In the genomic region with DNA sequence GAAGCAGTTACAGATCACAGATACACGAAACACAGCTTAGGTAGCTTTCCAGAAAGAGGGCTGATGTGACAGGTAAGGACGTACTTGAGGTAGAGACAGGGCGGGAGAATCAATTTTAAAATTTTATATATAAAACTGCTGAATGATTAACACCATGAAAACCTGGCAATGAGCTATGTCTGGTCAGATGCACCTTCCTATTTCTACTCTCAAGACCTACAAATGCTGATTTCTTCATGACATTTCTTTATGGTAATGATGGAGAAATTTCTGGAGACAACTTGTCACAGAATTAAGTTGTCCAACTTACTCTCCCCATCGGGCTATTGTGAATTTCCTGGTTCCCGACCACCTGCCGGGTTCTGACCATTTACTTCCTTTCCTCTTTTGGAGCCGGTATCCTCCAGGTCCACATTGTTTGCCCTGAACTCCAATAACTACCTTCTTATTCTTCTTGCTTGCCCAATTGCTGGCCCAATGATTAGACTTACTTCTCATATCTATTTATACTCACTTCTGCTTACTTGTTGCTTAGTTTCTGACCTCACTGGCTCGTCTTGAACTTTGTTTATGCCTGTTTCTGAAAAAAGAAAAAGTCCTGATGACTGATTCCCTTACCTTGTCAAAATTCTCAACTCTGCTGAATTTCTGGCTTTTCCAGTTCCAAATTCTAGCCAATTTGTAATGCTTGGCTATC, we compare ENCODE assay signal across 11 cellular contexts. TPM values are rescaled to one million over a fixed set of nuclear protein-coding genes. Genes with fewer than 3 reads are reported as not detected.
DNase-seq lines count a peak whose midpoint lies in the region; ATAC-seq and TF ChIP-seq lines count a peak whose summit lies in the region.
"Had no signal": no experiment of that assay in that cellular context is flagged by ENCODE, and none has a peak within 500 bp of the region (broad histone marks: within the 10 kb centered on the region; RNA-seq: fewer than 3 reads in every experiment).

No MANE protein-coding gene starts in this region.

- H3K14ac ChIP-seq in trophoblast cell (ENCODE audit: low read length): no peak overlapping the region

- H2AFZ ChIP-seq in trophoblast cell (ENCODE audit: insufficient read depth, low read length, poor library complexity): no peak overlapping the region

- TF ChIP-seq CTCF in WERI-Rb-1 (IDR thresholded peaks at IDR 0.05; ENCODE audit: low read depth, low read length): no peak

- no peak overlapping the region for H2BK5ac ChIP-seq in trophoblast cell (ENCODE audit: low read depth, low read length, poor library complexity)

- H3K9me3 ChIP-seq in trophoblast cell (ENCODE audit: insufficient read depth, low read depth, low read length): no peaks in the 10 kb centered on the region
- H3K9me3 ChIP-seq in WERI-Rb-1 (ENCODE audit: severe bottlenecking): no peaks in the 10 kb centered on the region
- H3K9me3 ChIP-seq: SJSA1 had no signal

- no peak overlapping the region for H2BK120ac ChIP-seq in trophoblast cell (ENCODE audit: insufficient read depth, low read length, poor library complexity)

- peaks cover 15 to 24% (median 22%) of the 10 kb centered on the region in 3 donors for H3K4me1 Mint-ChIP-seq in IgD-negative memory B cell
- no peaks in the 10 kb centered on the region for H3K4me1 Mint-ChIP-seq in activated CD8-positive, alpha-beta T cell treated with anti-CD3 and anti-CD28 coated beads, Interleukin-2, amount 10 ng/mL, durations not matched to agents 7 days and 5 days (ENCODE audit: low read depth)

- H3K36me3 ChIP-seq in trophoblast cell (ENCODE audit: control insufficient read depth in 1 of 2, insufficient read depth in 2 of 2, low read length in 2 of 2): no peaks in the 10 kb centered on the region
- H3K36me3 ChIP-seq in WERI-Rb-1: no peaks in the 10 kb centered on the region
- H3K36me3 ChIP-seq: left ventricle myocardium inferior, SJSA1 had no signal

- H4K8ac ChIP-seq in trophoblast cell (ENCODE audit: low read depth, low read length): no peak overlapping the region

- DNase-seq in trophoblast cell (peak; percentile 12 to 89), GF-D8 (lab: John Stamatoyannopoulos, UW) (no peak), DMS 273 treated with DMSO at 0.1 percent for 48 hours (lab: John Stamatoyannopoulos, UW) (no peak), WERI-Rb-1 (no peak)
- DNase-seq in activated CD8-positive, alpha-beta T cell treated with anti-CD3 and anti-CD28 coated beads, Interleukin-2, amount 10 ng/mL, durations not matched to agents 7 days and 5 days: no peak
- DNase-seq: activated naive CD4-positive, alpha-beta T cell; left ventricle myocardium inferior had no signal

- H3K27me3 ChIP-seq in trophoblast cell (ENCODE audit: insufficient read depth, low read length): no peaks in the 10 kb centered on the region
- no peaks in the 10 kb centered on the region for H3K27me3 ChIP-seq in WERI-Rb-1 (ENCODE audit: insufficient read depth, low read depth, severe bottlenecking)
- H3K27me3 ChIP-seq: SJSA1 had no signal

- H3K4me3 ChIP-seq in trophoblast cell (ENCODE audit: low read depth, low read length): no peak overlapping the region
- H3K4me3 ChIP-seq in WERI-Rb-1 (ENCODE audit: low read depth, low read length): no peak overlapping the region
- H3K4me3 ChIP-seq: left ventricle myocardium inferior, SJSA1 had no signal

- peak overlapping the region; percentile 76 to 98 (median 89) for H3K27ac Mint-ChIP-seq in IgD-negative memory B cell
- H3K27ac Mint-ChIP-seq in activated CD8-positive, alpha-beta T cell treated with anti-CD3 and anti-CD28 coated beads, Interleukin-2, amount 10 ng/mL, durations not matched to agents 7 days and 5 days: no peak overlapping the region

- no peak overlapping the region for H3K18ac ChIP-seq in trophoblast cell (ENCODE audit: low read length)

- POLR2A ChIA-PET in activated CD8-positive, alpha-beta T cell treated with anti-CD3 and anti-CD28 coated beads, Interleukin-2, amount 10 ng/mL, durations not matched to agents 7 days and 5 days (lab: Charles Lee): no interaction called here

- H3K4ac ChIP-seq in trophoblast cell (ENCODE audit: low read depth, low read length): no peak overlapping the region

- H3K4me2 ChIP-seq in trophoblast cell (ENCODE audit: low read length): no peak overlapping the region

- no peaks in the 10 kb centered on the region for H3K4me1 ChIP-seq in trophoblast cell (ENCODE audit: control insufficient read depth in 1 of 2, insufficient read depth in 2 of 2, low read length in 2 of 2)
- H3K4me1 ChIP-seq: left ventricle myocardium inferior, SJSA1 had no signal

- no peak overlapping the region for H3K23ac ChIP-seq in trophoblast cell (ENCODE audit: low read length)

- peaks cover 14% of the 10 kb centered on the region for H3K36me3 Mint-ChIP-seq in IgD-negative memory B cell
- H3K36me3 Mint-ChIP-seq in activated CD8-positive, alpha-beta T cell treated with anti-CD3 and anti-CD28 coated beads, Interleukin-2, amount 10 ng/mL, durations not matched to agents 7 days and 5 days (ENCODE audit: low read depth): no peaks in the 10 kb centered on the region

- H3K9me3 Mint-ChIP-seq in IgD-negative memory B cell: peaks cover 0 to 14% (median 3%) of the 10 kb centered on the region in 3 donors
- no peaks in the 10 kb centered on the region for H3K9me3 Mint-ChIP-seq in activated CD8-positive, alpha-beta T cell treated with anti-CD3 and anti-CD28 coated beads, Interleukin-2, amount 10 ng/mL, durations not matched to agents 7 days and 5 days (ENCODE audit: insufficient read depth)

- no peak overlapping the region for H2BK12ac ChIP-seq in trophoblast cell (ENCODE audit: low read length)

- no peak overlapping the region for H2AK5ac ChIP-seq in trophoblast cell (ENCODE audit: low read length)

- CTCF ChIA-PET in activated CD8-positive, alpha-beta T cell treated with anti-CD3 and anti-CD28 coated beads, Interleukin-2, amount 10 ng/mL, durations not matched to agents 7 days and 5 days (lab: Charles Lee): no interaction called here

- no peaks in the 10 kb centered on the region for H3K79me2 ChIP-seq in trophoblast cell (ENCODE audit: control insufficient read depth, insufficient read depth, low read length, poor library complexity)

- no CpG with 5 or more reads among the region's 8 CpGs for whole genome bisulfite sequencing in trophoblast cell (ENCODE audit: extremely low coverage, insufficient coverage, insufficient read length)

- H4K12ac ChIP-seq in trophoblast cell (ENCODE audit: low read depth, low read length): no peak overlapping the region

- peak; percentile 89 for ATAC-seq in GM18907 (IDR thresholded peaks at IDR 0.05; ENCODE audit: unreplicated experiment)
- peak; percentile 92 for ATAC-seq in HG02642 (IDR thresholded peaks at IDR 0.05; ENCODE audit: poor library complexity, unreplicated experiment)
- ATAC-seq in activated CD8-positive, alpha-beta T cell treated with anti-CD3 and anti-CD28 coated beads, Interleukin-2, amount 10 ng/mL, durations not matched to agents 7 days and 5 days: no peak

- no peaks in the 10 kb centered on the region for H3K79me1 ChIP-seq in trophoblast cell (ENCODE audit: low read length)

- H3K9ac ChIP-seq in trophoblast cell (ENCODE audit: low read length): no peak overlapping the region

- H3K27ac ChIP-seq in trophoblast cell (ENCODE audit: low read depth, low read length) (no peak overlapping the region), WERI-Rb-1 (no peak overlapping the region)
- H3K27ac ChIP-seq: left ventricle myocardium inferior, SJSA1 had no signal

- no peak overlapping the region for H4K91ac ChIP-seq in trophoblast cell (ENCODE audit: low read depth, low read length)

- no peaks in the 10 kb centered on the region for H3K27me3 Mint-ChIP-seq in IgD-negative memory B cell
- no peaks in the 10 kb centered on the region for H3K27me3 Mint-ChIP-seq in activated CD8-positive, alpha-beta T cell treated with anti-CD3 and anti-CD28 coated beads, Interleukin-2, amount 10 ng/mL, durations not matched to agents 7 days and 5 days (ENCODE audit: low read depth)

- peak overlapping the region; percentile 39 to 85 (median 79) for H3K4me3 Mint-ChIP-seq in IgD-negative memory B cell
- no peak overlapping the region for H3K4me3 Mint-ChIP-seq in activated CD8-positive, alpha-beta T cell treated with anti-CD3 and anti-CD28 coated beads, Interleukin-2, amount 10 ng/mL, durations not matched to agents 7 days and 5 days

RNA-seq across cellular contexts. Expression of a gene that starts 12.8 kb away (rescaled TPM):
- polyA plus RNA-seq in IgD-negative memory B cell: 102 TPM
- 116 and 124 TPM in 2 replicates for polyA plus RNA-seq in trophoblast cell (2013)
- 10 to 100 TPM; 25.3 to 26.5 TPM for total RNA-seq in activated CD8-positive, alpha-beta T cell treated with anti-CD3 and anti-CD28 coated beads, Interleukin-2, amount 10 ng/mL, durations not matched to agents 7 days and 5 days

Comparison
In these comparisons a context has a peak if more than half of its experiments do, and no peak if none do; other contexts are left out.
1. DNase-seq: peak in trophoblast cell (2 of 2); none in GF-D8 (single experiment), activated CD8-positive, alpha-beta T cell treated with anti-CD3 and anti-CD28 coated beads, Interleukin-2, amount 10 ng/mL, durations not matched to agents 7 days and 5 days (single experiment), DMS 273 treated with DMSO at 0.1 percent for 48 hours (single experiment) and WERI-Rb-1 (single experiment).